Comparison of ENCODE assay signal across 19 cellular contexts in genomic region chr4:635851-636627, GRCh38. TPM values are rescaled to one million over a fixed set of nuclear protein-coding genes. Genes with fewer than 3 reads are reported as not detected.
"Had no signal": no experiment of that assay in that cellular context is flagged by ENCODE, and none has a peak within 500 bp of the region (broad histone marks: within the 10 kb centered on the region; RNA-seq: fewer than 3 reads in every experiment).

No MANE protein-coding gene starts in this region.

- H3K9me3 ChIP-seq: pancreas, transverse colon had no signal

- H3K4me1 Mint-ChIP-seq: activated B cell treated with CpG ODN at 0.5 μM for 24 hours, T-helper 17 cell had no signal

- H3K4me3 ChIP-seq: heart left ventricle, left lung, pancreas, transverse colon had no signal

- H3K27ac Mint-ChIP-seq: activated B cell treated with CpG ODN at 0.5 μM for 24 hours; activated CD8-positive, alpha-beta T cell treated with anti-CD3 and anti-CD28 coated beads for 36 hours; activated T-cell treated with anti-CD3 and anti-CD28 coated beads, Interleukin-2, amount 50 U/mL, for 72 hours; effector memory CD8-positive, alpha-beta T cell; T-helper 17 cell had no signal

- H3K27ac ChIP-seq: heart left ventricle, left lung, pancreas, transverse colon had no signal

- H3K4me1 ChIP-seq: heart left ventricle, left lung, pancreas, transverse colon had no signal

- ATAC-seq: activated CD8-positive, alpha-beta T cell treated with anti-CD3 and anti-CD28 coated beads for 36 hours; activated T-cell treated with anti-CD3 and anti-CD28 coated beads, Interleukin-2, amount 50 U/mL, for 72 hours; effector memory CD8-positive, alpha-beta T cell; heart left ventricle; left lung; pancreas; T-helper 17 cell had no signal

- H3K4me3 Mint-ChIP-seq: activated B cell treated with CpG ODN at 0.5 μM for 24 hours; activated CD8-positive, alpha-beta T cell treated with anti-CD3 and anti-CD28 coated beads for 36 hours; activated T-cell treated with anti-CD3 and anti-CD28 coated beads, Interleukin-2, amount 50 U/mL, for 72 hours; effector memory CD8-positive, alpha-beta T cell; neural crest cell; T-helper 17 cell had no signal

- H3K36me3 ChIP-seq: heart left ventricle, left lung, pancreas, transverse colon had no signal

- H3K27me3 ChIP-seq: pancreas had no signal

- DNase-seq: activated B cell treated with CpG ODN at 0.5 μM for 24 hours; activated CD4-positive, alpha-beta T cell treated with anti-CD3 and anti-CD28 coated beads for 48 hours; activated CD8-positive, alpha-beta T cell treated with anti-CD3 and anti-CD28 coated beads for 36 hours; activated naive CD4-positive, alpha-beta T cell treated with Interleukin-2 at 50 U/mL for 16 hours; activated T-cell treated with anti-CD3 and anti-CD28 coated beads, Interleukin-2, amount 50 U/mL, for 72 hours; anterior cingulate cortex; cerebellar nuclear complex; dermis blood vessel endothelial cell; effector memory CD8-positive, alpha-beta T cell; stimulated activated CD4-positive, alpha-beta T cell treated with anti-CD3 and anti-CD28 coated beads, Interleukin-2, amount 100 ng/mL, for 48 hours; stimulated activated naive CD4-positive, alpha-beta T cell; T-helper 17 cell; transverse colon had no signal

RNA-seq across cellular contexts. Expression of gene TMEM271, which starts 59.9 kb away (rescaled TPM):
- total RNA-seq: activated B cell treated with CpG ODN at 0.5 μM for 24 hours; activated CD8-positive, alpha-beta T cell treated with anti-CD3 and anti-CD28 coated beads for 36 hours; activated T-cell treated with anti-CD3 and anti-CD28 coated beads, Interleukin-2, amount 50 U/mL, for 72 hours; dermis blood vessel endothelial cell; epithelial cell of proximal tubule; heart left ventricle; left lung; mesenteric fat pad; T-helper 17 cell; transverse colon had no signal
- polyA plus RNA-seq: heart left ventricle had no signal
